ENCODE assay signal across 9 cellular contexts in genomic region chr16:86519649-86520316, GRCh38. TPM values are rescaled to one million over a fixed set of nuclear protein-coding genes. Genes with fewer than 3 reads are reported as not detected.
DNase-seq lines count a peak whose midpoint lies in the region; ATAC-seq, FAIRE-seq and TF ChIP-seq lines count a peak whose summit lies in the region.
"Had no signal": no experiment of that assay in that cellular context is flagged by ENCODE, and none has a peak within 500 bp of the region (broad histone marks: within the 10 kb centered on the region; RNA-seq: fewer than 3 reads in every experiment).

No MANE protein-coding gene starts in this region.

- peaks cover 4% of the 10 kb centered on the region for H3K36me3 Mint-ChIP-seq in WTC11
- H3K36me3 Mint-ChIP-seq: activated naive CD4-positive, alpha-beta T cell treated with anti-CD3 and anti-CD28 coated beads, Interleukin-2, amount 50 U/mL, for 24 hours had no signal

- H3K4me1 Mint-ChIP-seq in WTC11 = peaks cover 13% of the 10 kb centered on the region

- H3K27ac ChIP-seq in HepG2 (ENCODE audit: extremely low read length, insufficient read depth, low read length) = no peak overlapping the region

- DNase-seq in EL (peak; percentile 65), LHCN-M2 (ENCODE audit: low read depth) (peak; percentile 25), WTC11 (ENCODE audit: low spot score) (peak; percentile 75), HepG2 (ENCODE audit: low spot score) (peak; percentile 48), NCI-H446 treated with DMSO at 0.1 percent for 48 hours (lab: John Stamatoyannopoulos, UW) (no peak)
- DNase-seq in central memory CD4-positive, alpha-beta T cell = peak; percentile 14
- DNase-seq in stimulated activated CD4-positive, alpha-beta T cell treated with anti-CD3 and anti-CD28 coated beads, Interleukin-4, amount 100 ng/mL, for 48 hours (ENCODE audit: low read depth in 2 of 2) = peak; percentile 38 to 43

- no peaks in the 10 kb centered on the region; the same call in 1 of the 2 replicates for H4K20me1 ChIP-seq in HepG2 (ENCODE audit: insufficient read depth, low read length)

- TF ChIP-seq POLR2A in HepG2 (IDR thresholded peaks at IDR 0.05; ENCODE audit: insufficient read depth in 1 of 2, low read depth in 2 of 2, low read length in 2 of 2) = no peak

- H3K36me3 ChIP-seq in HepG2 (replicated peaks in 1 of 2; ENCODE audit: control insufficient read depth in 1 of 2, insufficient read depth in 2 of 2, low read length in 2 of 2) = no peaks in the 10 kb centered on the region

- in situ Hi-C loops in HepG2 (cut with HindIII; ENCODE audit: extremely low pct_ligation_motif_present, low pct_unique_long_range_greater_than_20kb) = loop anchor here (5.0 to 25.0 kb wide), 4 partner anchors 177 to 707 kb away; no protein-coding TSS in a partner anchor

- H3K4me3 ChIP-seq in HepG2 (replicated peaks in 1 of 3; ENCODE audit: insufficient read depth in 1 of 3, low read depth in 2 of 3, low read length in 3 of 3) = no peak overlapping the region

- FAIRE-seq in HepG2 (lab: Jason Lieb, UNC) = peak; percentile 73

- POLR2A ChIA-PET in WTC11 (lab: Charles Lee) = no interaction called here
- POLR2A ChIA-PET in HepG2 (lab: Yijun Ruan, JAX) = no interaction called here

- no peak overlapping the region for H3K4me2 ChIP-seq in HepG2 (ENCODE audit: low read depth, low read length)

- H3K27me3 ChIP-seq in HepG2 (ENCODE audit: control insufficient read depth in 1 of 2, insufficient read depth in 2 of 2, low read length in 2 of 2) = peaks cover 12 to 88% of the 10 kb centered on the region in 2 experiments

- TF ChIP-seq RAD21 in HepG2 (CRISPR knock-in tag; IDR thresholded peaks at IDR 0.05) = peak; percentile 74

- H3K27ac Mint-ChIP-seq in WTC11 = no peak overlapping the region
- H3K27ac Mint-ChIP-seq: activated naive CD4-positive, alpha-beta T cell treated with anti-CD3 and anti-CD28 coated beads, Interleukin-2, amount 50 U/mL, for 24 hours had no signal

- CTCF ChIA-PET in WTC11 (lab: Charles Lee) (interaction anchor here (1.3 to 1.9 kb wide), 3 partner anchors 267 to 500 kb away, joined by 3 to 7 read pairs (median 5); no protein-coding TSS in a partner anchor), HepG2 (lab: Yijun Ruan, JAX; ENCODE audit: low intra/inter-chr PET ratio, low total read pairs) (interaction anchor here (0.8 to 1.8 kb wide), 4 partner anchors 44 to 475 kb away, joined by 4 to 22 read pairs (median 12); no protein-coding TSS in a partner anchor)

- intact Hi-C loops in HepG2 (cut with micrococcal nuclease; ENCODE audit: unreplicated experiment) = no loop called here

- no peaks in the 10 kb centered on the region for H3K9me3 Mint-ChIP-seq in WTC11
- H3K9me3 Mint-ChIP-seq: activated naive CD4-positive, alpha-beta T cell treated with anti-CD3 and anti-CD28 coated beads, Interleukin-2, amount 50 U/mL, for 24 hours had no signal

- peaks cover 9% of the 10 kb centered on the region for H3K4me1 ChIP-seq in HepG2 (ENCODE audit: insufficient read depth, low read length)

- TF ChIP-seq CTCF in WTC11 (IDR thresholded peaks at IDR 0.05) (peak; percentile 89), HepG2 (CRISPR knock-in tag; IDR thresholded peaks at IDR 0.05) (peak; percentile 92)

- no peak overlapping the region for H2AFZ ChIP-seq in HepG2 (ENCODE audit: low read length)

- peaks cover 66% of the 10 kb centered on the region for H3K27me3 Mint-ChIP-seq in WTC11 (ENCODE audit: low read depth)

- H3K4me3 Mint-ChIP-seq in WTC11 = no peak overlapping the region
- H3K4me3 Mint-ChIP-seq: activated naive CD4-positive, alpha-beta T cell treated with anti-CD3 and anti-CD28 coated beads, Interleukin-2, amount 50 U/mL, for 24 hours had no signal

- ATAC-seq in WTC11 = peak; percentile 32; the same call in 1 of the 2 replicates
- ATAC-seq in HepG2 = peak; percentile 56
- no peak for ATAC-seq in GM18511 (IDR thresholded peaks at IDR 0.05; ENCODE audit: unreplicated experiment)

- H3K79me2 ChIP-seq in HepG2 (ENCODE audit: insufficient read depth, low read length) = no peaks in the 10 kb centered on the region

- 10% methylated on average over 17 of the region's 31 CpGs for WGBS in HepG2 (ENCODE audit: low lambda C conversion rate)

- no peak overlapping the region for H3K9ac ChIP-seq in HepG2 (ENCODE audit: insufficient read depth, low read depth, low read length)

- BruUV-seq in HepG2 (replicated peaks; lab: Mats Ljungman, UMichigan) = no TSS peak

- no peak for TF ChIP-seq EP300 in HepG2 (IDR thresholded peaks at IDR 0.05; ENCODE audit: low read depth in 2 of 2, low read length in 2 of 2)
- no peak for TF ChIP-seq EP300 in HepG2 (CRISPR knock-in tag; IDR thresholded peaks at IDR 0.05; ENCODE audit: borderline replicate concordance)

- H3K9me3 ChIP-seq in HepG2 (ENCODE audit: low read length) = no peaks in the 10 kb centered on the region

RNA-seq across cellular contexts. Expression of gene FOXF1, which starts 9.5 kb away (rescaled TPM):
- total RNA-seq in LHCN-M2 (2014; rRNA removed) = not detected in 2 replicates
- not detected for polyA plus RNA-seq in LHCN-M2 (2012)
- total RNA-seq in WTC11 (2021) = 0.09 to 0.14 TPM in 2 of 3 replicates, not detected in the other
- not detected in 2 replicates for total RNA-seq in HepG2 (2016; rRNA removed; fragmentation: Illumina TruSeq; extraction: Trizol)
- not detected in 2 replicates for total RNA-seq in HepG2 (2016; cell fraction: cytosol; rRNA removed; fragmentation: Illumina TruSeq; extraction: Trizol; ENCODE audit: low read depth)
- not detected in 2 replicates for total RNA-seq in HepG2 (2016; cell fraction: insoluble cytoplasmic fraction; rRNA removed; fragmentation: Illumina TruSeq; extraction: Trizol)
- not detected in 2 replicates for total RNA-seq in HepG2 (2016; cell fraction: membrane; rRNA removed; fragmentation: Illumina TruSeq; extraction: Trizol)
- total RNA-seq in HepG2 (2016; cell fraction: nucleus; rRNA removed; fragmentation: Illumina TruSeq; extraction: Trizol) = not detected in 2 replicates
- not detected in 2 replicates for polyA plus RNA-seq in HepG2 (2011; rRNA removed)
- not detected in 2 replicates for polyA plus RNA-seq in HepG2 (2011; cell fraction: cytosol; rRNA removed)
- polyA plus RNA-seq in HepG2 (2011; cell fraction: nucleus; rRNA removed) = not detected in 2 replicates
- polyA plus RNA-seq in HepG2 (2012) = not detected in 2 replicates
- not detected in 2 replicates for polyA plus RNA-seq in HepG2 (2016; cell fraction: cytosol; fragmentation: Illumina TruSeq; extraction: Trizol; ENCODE audit: low read depth)
- polyA plus RNA-seq in HepG2 (2016; cell fraction: insoluble cytoplasmic fraction; fragmentation: Illumina TruSeq; extraction: Trizol; ENCODE audit: low read depth) = not detected in 2 replicates
- not detected in 2 replicates for polyA plus RNA-seq in HepG2 (2016; cell fraction: membrane; fragmentation: Illumina TruSeq; extraction: Trizol; ENCODE audit: low read depth)
- not detected in 2 replicates for polyA plus RNA-seq in HepG2 (2016; cell fraction: nucleus; fragmentation: Illumina TruSeq; extraction: Trizol; ENCODE audit: insufficient read depth, low read depth)
- polyA minus RNA-seq in HepG2 (2011; rRNA and poly(A)+ RNA removed; ENCODE audit: low replicate concordance) = 5.0 TPM in 1 of 2 replicates, not detected in the other
- not detected in 2 replicates for polyA minus RNA-seq in HepG2 (2011; cell fraction: cytosol; rRNA and poly(A)+ RNA removed)
- polyA minus RNA-seq in HepG2 (2011; cell fraction: nucleus; rRNA and poly(A)+ RNA removed) = not detected in 2 replicates

RNA-seq across cellular contexts. Expression of gene MTHFSD, which starts 35.3 kb away (rescaled TPM):
- total RNA-seq in LHCN-M2 (2014; rRNA removed) (10.5 and 15.0 TPM in 2 replicates), WTC11 (2021) (14.1 to 15.7 TPM (median 15.3 TPM) in 3 replicates), HepG2 (2016; rRNA removed; fragmentation: Illumina TruSeq; extraction: Trizol) (8.9 and 16.3 TPM in 2 replicates)
- 8.4 TPM for polyA plus RNA-seq in LHCN-M2 (2012)
- total RNA-seq in HepG2 (2016; cell fraction: cytosol; rRNA removed; fragmentation: Illumina TruSeq; extraction: Trizol; ENCODE audit: low read depth) = 3.0 and 3.2 TPM in 2 replicates
- 9.5 and 14.5 TPM in 2 replicates for total RNA-seq in HepG2 (2016; cell fraction: insoluble cytoplasmic fraction; rRNA removed; fragmentation: Illumina TruSeq; extraction: Trizol)
- 6.0 and 6.1 TPM in 2 replicates for total RNA-seq in HepG2 (2016; cell fraction: membrane; rRNA removed; fragmentation: Illumina TruSeq; extraction: Trizol)
- 21.7 and 25.7 TPM in 2 replicates for total RNA-seq in HepG2 (2016; cell fraction: nucleus; rRNA removed; fragmentation: Illumina TruSeq; extraction: Trizol)
- polyA plus RNA-seq in HepG2 (2011; rRNA removed) = 14.2 and 15.8 TPM in 2 replicates
- polyA plus RNA-seq in HepG2 (2011; cell fraction: cytosol; rRNA removed) = 5.8 and 6.4 TPM in 2 replicates
- polyA plus RNA-seq in HepG2 (2011; cell fraction: nucleus; rRNA removed) = 85.9 and 86.6 TPM in 2 replicates
- polyA plus RNA-seq in HepG2 (2012) = 8.3 and 11.3 TPM in 2 replicates
- polyA plus RNA-seq in HepG2 (2016; cell fraction: cytosol; fragmentation: Illumina TruSeq; extraction: Trizol; ENCODE audit: low read depth) = 1.9 and 2.3 TPM in 2 replicates
- polyA plus RNA-seq in HepG2 (2016; cell fraction: insoluble cytoplasmic fraction; fragmentation: Illumina TruSeq; extraction: Trizol; ENCODE audit: low read depth) = 9.8 and 13.1 TPM in 2 replicates
- 4.8 and 5.1 TPM in 2 replicates for polyA plus RNA-seq in HepG2 (2016; cell fraction: membrane; fragmentation: Illumina TruSeq; extraction: Trizol; ENCODE audit: low read depth)
- 28.2 and 29.9 TPM in 2 replicates for polyA plus RNA-seq in HepG2 (2016; cell fraction: nucleus; fragmentation: Illumina TruSeq; extraction: Trizol; ENCODE audit: insufficient read depth, low read depth)
- polyA minus RNA-seq in HepG2 (2011; rRNA and poly(A)+ RNA removed; ENCODE audit: low replicate concordance) = 27.7 and 27.8 TPM in 2 replicates
- 5.9 and 9.4 TPM in 2 replicates for polyA minus RNA-seq in HepG2 (2011; cell fraction: cytosol; rRNA and poly(A)+ RNA removed)
- 76.5 and 82.9 TPM in 2 replicates for polyA minus RNA-seq in HepG2 (2011; cell fraction: nucleus; rRNA and poly(A)+ RNA removed)

RNA-seq across cellular contexts. Expression of gene FOXC2, which starts 46.8 kb away (rescaled TPM):
- total RNA-seq in LHCN-M2 (2014; rRNA removed) = 5.1 and 8.3 TPM in 2 replicates
- polyA plus RNA-seq in LHCN-M2 (2012) = 22.1 TPM
- total RNA-seq in WTC11 (2021) = 0.18 to 0.28 TPM (median 0.21 TPM) in 3 replicates
- not detected in 2 replicates for total RNA-seq in HepG2 (2016; rRNA removed; fragmentation: Illumina TruSeq; extraction: Trizol)
- not detected in 2 replicates for total RNA-seq in HepG2 (2016; cell fraction: cytosol; rRNA removed; fragmentation: Illumina TruSeq; extraction: Trizol; ENCODE audit: low read depth)
- total RNA-seq in HepG2 (2016; cell fraction: insoluble cytoplasmic fraction; rRNA removed; fragmentation: Illumina TruSeq; extraction: Trizol) = not detected in 2 replicates
- not detected in 2 replicates for total RNA-seq in HepG2 (2016; cell fraction: membrane; rRNA removed; fragmentation: Illumina TruSeq; extraction: Trizol)
- not detected in 2 replicates for total RNA-seq in HepG2 (2016; cell fraction: nucleus; rRNA removed; fragmentation: Illumina TruSeq; extraction: Trizol)
- polyA plus RNA-seq in HepG2 (2011; rRNA removed) = 0.05 TPM in 1 of 2 replicates, not detected in the other
- not detected in 2 replicates for polyA plus RNA-seq in HepG2 (2011; cell fraction: cytosol; rRNA removed)
- 0.26 and 0.31 TPM in 2 replicates for polyA plus RNA-seq in HepG2 (2011; cell fraction: nucleus; rRNA removed)
- polyA plus RNA-seq in HepG2 (2012) = 0.08 TPM in 1 of 2 replicates, not detected in the other
- not detected in 2 replicates for polyA plus RNA-seq in HepG2 (2016; cell fraction: cytosol; fragmentation: Illumina TruSeq; extraction: Trizol; ENCODE audit: low read depth)
- not detected in 2 replicates for polyA plus RNA-seq in HepG2 (2016; cell fraction: insoluble cytoplasmic fraction; fragmentation: Illumina TruSeq; extraction: Trizol; ENCODE audit: low read depth)
- polyA plus RNA-seq in HepG2 (2016; cell fraction: membrane; fragmentation: Illumina TruSeq; extraction: Trizol; ENCODE audit: low read depth) = not detected in 2 replicates
- polyA plus RNA-seq in HepG2 (2016; cell fraction: nucleus; fragmentation: Illumina TruSeq; extraction: Trizol; ENCODE audit: insufficient read depth, low read depth) = not detected in 2 replicates
- 0.82 TPM in 1 of 2 replicates, not detected in the other for polyA minus RNA-seq in HepG2 (2011; rRNA and poly(A)+ RNA removed; ENCODE audit: low replicate concordance)
- not detected in 2 replicates for polyA minus RNA-seq in HepG2 (2011; cell fraction: cytosol; rRNA and poly(A)+ RNA removed)
- polyA minus RNA-seq in HepG2 (2011; cell fraction: nucleus; rRNA and poly(A)+ RNA removed) = 0.13 TPM in 1 of 2 replicates, not detected in the other

RNA-seq across cellular contexts. Expression of gene FOXL1, which starts 58.6 kb away (rescaled TPM):
- total RNA-seq in LHCN-M2 (2014; rRNA removed) (4.1 and 5.3 TPM in 2 replicates), WTC11 (2021) (0.23 to 0.34 TPM (median 0.33 TPM) in 3 replicates), HepG2 (2016; rRNA removed; fragmentation: Illumina TruSeq; extraction: Trizol) (not detected in 2 replicates)
- polyA plus RNA-seq in LHCN-M2 (2012) = 1.7 TPM
- total RNA-seq in HepG2 (2016; cell fraction: cytosol; rRNA removed; fragmentation: Illumina TruSeq; extraction: Trizol; ENCODE audit: low read depth) = not detected in 2 replicates
- not detected in 2 replicates for total RNA-seq in HepG2 (2016; cell fraction: insoluble cytoplasmic fraction; rRNA removed; fragmentation: Illumina TruSeq; extraction: Trizol)
- not detected in 2 replicates for total RNA-seq in HepG2 (2016; cell fraction: membrane; rRNA removed; fragmentation: Illumina TruSeq; extraction: Trizol)
- not detected in 2 replicates for total RNA-seq in HepG2 (2016; cell fraction: nucleus; rRNA removed; fragmentation: Illumina TruSeq; extraction: Trizol)
- polyA plus RNA-seq in HepG2 (2011; rRNA removed) = not detected in 2 replicates
- 0.01 TPM in 1 of 2 replicates, not detected in the other for polyA plus RNA-seq in HepG2 (2011; cell fraction: cytosol; rRNA removed)
- not detected in 2 replicates for polyA plus RNA-seq in HepG2 (2011; cell fraction: nucleus; rRNA removed)
- polyA plus RNA-seq in HepG2 (2012) = not detected in 2 replicates
- not detected in 2 replicates for polyA plus RNA-seq in HepG2 (2016; cell fraction: cytosol; fragmentation: Illumina TruSeq; extraction: Trizol; ENCODE audit: low read depth)
- polyA plus RNA-seq in HepG2 (2016; cell fraction: insoluble cytoplasmic fraction; fragmentation: Illumina TruSeq; extraction: Trizol; ENCODE audit: low read depth) = not detected in 2 replicates
- not detected in 2 replicates for polyA plus RNA-seq in HepG2 (2016; cell fraction: membrane; fragmentation: Illumina TruSeq; extraction: Trizol; ENCODE audit: low read depth)
- polyA plus RNA-seq in HepG2 (2016; cell fraction: nucleus; fragmentation: Illumina TruSeq; extraction: Trizol; ENCODE audit: insufficient read depth, low read depth) = not detected in 2 replicates
- 1.1 TPM in 1 of 2 replicates, not detected in the other for polyA minus RNA-seq in HepG2 (2011; rRNA and poly(A)+ RNA removed; ENCODE audit: low replicate concordance)
- polyA minus RNA-seq in HepG2 (2011; cell fraction: cytosol; rRNA and poly(A)+ RNA removed) = not detected in 2 replicates
- polyA minus RNA-seq in HepG2 (2011; cell fraction: nucleus; rRNA and poly(A)+ RNA removed) = not detected in 2 replicates
